ENCODE assay signal across 32 cellular contexts in genomic region chr7:140308060-140308459, GRCh38.
"Had no signal": no experiment of that assay in that cellular context is flagged by ENCODE, and none has a peak within 500 bp of the region (broad histone marks: within the 10 kb centered on the region; RNA-seq: fewer than 3 reads in every experiment).

No MANE protein-coding gene starts in this region.

- H3K9me3 ChIP-seq: body of pancreas, breast epithelium had no signal

- H3K27ac ChIP-seq: body of pancreas, breast epithelium, SJCRH30, SK-N-MC had no signal

- H3K36me3 ChIP-seq: breast epithelium, SJCRH30 had no signal

- FAIRE-seq: astrocyte, TTC549 had no signal

- H3K27me3 Mint-ChIP-seq: activated CD4-positive, alpha-beta T cell treated with anti-CD3 and anti-CD28 coated beads, Interleukin-2, amount 10 ng/mL, durations not matched to agents 24 days and 14 days; activated CD8-positive, alpha-beta T cell treated with anti-CD3 and anti-CD28 coated beads for 36 hours; activated T-cell treated with anti-CD3 and anti-CD28 coated beads, Interleukin-2, amount 50 U/mL, for 24 hours had no signal

- ATAC-seq: activated CD8-positive, alpha-beta T cell treated with anti-CD3 and anti-CD28 coated beads for 36 hours; body of pancreas; Panc1 had no signal

- H3K27me3 ChIP-seq: body of pancreas, breast epithelium had no signal

- H3K4me3 Mint-ChIP-seq: activated CD4-positive, alpha-beta T cell treated with anti-CD3 and anti-CD28 coated beads, Interleukin-2, amount 10 ng/mL, durations not matched to agents 24 days and 14 days; activated CD8-positive, alpha-beta T cell treated with anti-CD3 and anti-CD28 coated beads for 36 hours; activated naive CD4-positive, alpha-beta T cell treated with anti-CD3 and anti-CD28 coated beads, Interleukin-2, amount 50 U/mL, for 24 hours; activated naive CD8-positive, alpha-beta T cell treated with anti-CD3 and anti-CD28 coated beads, Interleukin-2, amount 10 ng/mL, durations not matched to agents 7 days and 5 days; activated T-cell treated with anti-CD3 and anti-CD28 coated beads, Interleukin-2, amount 50 U/mL, for 24 hours; T-helper 1 cell treated with Interleukin-12 subunit alpha and Interleukin-12 subunit beta and Interleukin-4 antibody, amounts not matched to agents 30 μg/mL and 1 μg/mL, for 36 hours; T-helper 2 cell treated with Interferon-gamma antibody and Interleukin-4, amounts not matched to agents 5 μg/mL and 100 μg/mL, for 36 hours had no signal

- H3K4me1 ChIP-seq: body of pancreas, breast epithelium, SJCRH30 had no signal

- H3K4me3 ChIP-seq: body of pancreas, breast epithelium, SJCRH30, SK-N-MC had no signal

- H3K27ac Mint-ChIP-seq: activated CD4-positive, alpha-beta T cell treated with anti-CD3 and anti-CD28 coated beads, Interleukin-2, amount 10 ng/mL, durations not matched to agents 24 days and 14 days; activated CD8-positive, alpha-beta T cell treated with anti-CD3 and anti-CD28 coated beads for 36 hours; activated naive CD4-positive, alpha-beta T cell treated with anti-CD3 and anti-CD28 coated beads, Interleukin-2, amount 50 U/mL, for 24 hours; activated naive CD8-positive, alpha-beta T cell treated with anti-CD3 and anti-CD28 coated beads, Interleukin-2, amount 10 ng/mL, durations not matched to agents 7 days and 5 days; activated T-cell treated with anti-CD3 and anti-CD28 coated beads, Interleukin-2, amount 50 U/mL, for 24 hours; activated T-helper 2 cell treated with anti-CD3 and anti-CD28 coated beads, Interferon-gamma antibody, Interleukin-2, Interleukin-4, amounts not matched to agents 10 μg/mL and 5 μg/mL and 100 μg/mL, durations not matched to agents 14 hours and 24 hours and 36 hours; T-helper 1 cell treated with Interleukin-12 subunit alpha and Interleukin-12 subunit beta and Interleukin-4 antibody, amounts not matched to agents 30 μg/mL and 1 μg/mL, for 36 hours; T-helper 2 cell treated with Interferon-gamma antibody and Interleukin-4, amounts not matched to agents 5 μg/mL and 100 μg/mL, for 36 hours had no signal

- DNase-seq: activated CD4-positive, alpha-beta T cell treated with anti-CD3 and anti-CD28 coated beads, Interleukin-2, amount 10 ng/mL, durations not matched to agents 24 days and 14 days; activated CD4-positive, alpha-beta T cell treated with anti-CD3 and anti-CD28 coated beads, Interleukin-2, amount 50 U/mL, for 4 hours; activated CD8-positive, alpha-beta T cell treated with anti-CD3 and anti-CD28 coated beads for 36 hours; activated gamma-delta T cell; activated naive CD4-positive, alpha-beta T cell treated with Interleukin-2 at 50 U/mL for 16 hours; activated naive CD8-positive, alpha-beta T cell treated with anti-CD3 and anti-CD28 coated beads, Interleukin-2, amount 10 ng/mL, durations not matched to agents 7 days and 5 days; activated T-cell treated with anti-CD3 and anti-CD28 coated beads, Interleukin-2, amount 50 U/mL, for 24 hours; amygdala; body of pancreas; caudate nucleus; Kasumi-1; KG1; MM.1S; MV-4-11; NCI-H1092; NCI-H1436 treated with DMSO at 0.1 percent for 48 hours; NCI-H1694 treated with DMSO at 0.1 percent for 48 hours; NCI-H2029; NCI-H2171 treated with DMSO at 0.1 percent for 48 hours; NCI-H226; NCI-H524 treated with DMSO at 0.1 percent for 48 hours; SHP77; SJCRH30 had no signal
